9 cellular contexts compared by ENCODE assay signal in the genomic region with DNA sequence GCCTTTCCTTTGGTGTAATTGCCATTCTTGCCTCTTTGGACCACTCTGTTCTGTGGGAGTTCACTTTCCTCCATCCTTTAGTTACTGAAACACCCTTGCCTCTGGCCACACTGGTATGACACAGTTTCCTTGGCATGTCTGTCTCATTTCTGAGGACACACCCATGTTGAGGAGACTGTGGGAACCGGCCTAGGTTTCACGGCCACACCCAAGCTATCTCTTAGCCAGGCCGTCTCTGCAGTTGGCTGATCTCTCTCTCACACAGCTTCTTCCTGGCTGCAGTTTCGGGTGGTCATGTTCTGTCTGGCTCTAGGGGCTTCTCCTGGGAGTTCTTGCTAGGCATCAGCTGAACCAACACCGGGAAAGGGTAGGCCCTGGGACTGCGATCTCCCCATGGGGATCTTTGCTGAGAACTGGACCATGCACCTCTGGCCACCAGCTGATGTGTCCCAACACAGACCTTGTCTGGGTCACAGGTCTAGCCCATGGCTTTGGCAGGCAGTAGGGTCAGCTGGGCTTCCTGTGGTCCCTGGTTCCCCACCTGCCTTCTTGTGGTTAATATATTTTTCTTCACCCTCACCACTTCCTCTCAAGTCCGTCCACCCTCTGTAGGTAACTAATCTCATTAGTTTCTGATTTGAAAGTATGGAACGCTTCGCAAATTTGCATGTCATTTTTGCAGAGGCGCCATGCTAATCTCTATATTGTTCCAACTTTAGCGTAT. TPM values are rescaled to one million over a fixed set of nuclear protein-coding genes. Genes with fewer than 3 reads are reported as not detected.
DNase-seq lines count a peak whose midpoint lies in the region; ATAC-seq and TF ChIP-seq lines count a peak whose summit lies in the region.
"Had no signal": no experiment of that assay in that cellular context is flagged by ENCODE, and none has a peak within 500 bp of the region (broad histone marks: within the 10 kb centered on the region; RNA-seq: fewer than 3 reads in every experiment).

No MANE protein-coding gene starts in this region.

- no peaks in the 10 kb centered on the region for H3K79me2 ChIP-seq in HCT116 (ENCODE audit: insufficient read depth, low read length)

- RAD21 ChIA-PET in HCT116 (lab: Charles Lee; ENCODE audit: low non-redundant PET in 1 of 2, low total read pairs in 2 of 2, uncharacterized antibody in 2 of 2, unreplicated experiment in 2 of 2), result no interaction called here

- no peak overlapping the region for H3K27ac Mint-ChIP-seq in stimulated activated naive B cell treated with anti-CD40 and anti-IgM and Interleukin-4, amounts not matched to agents 10 μg/mL and 1 μg/mL and 100 μg/mL, for 72 hours

- H4K20me1 ChIP-seq in HCT116 (ENCODE audit: insufficient read depth), result no peaks in the 10 kb centered on the region

- DNase-seq in HCT116 (ENCODE audit: low read depth, low spot score), result peak; percentile 90
- DNase-seq in M059J (ENCODE audit: low read depth), result peak; percentile 88
- DNase-seq in stimulated activated naive B cell treated with anti-CD40 and anti-IgM and Interleukin-4, amounts not matched to agents 10 μg/mL and 1 μg/mL and 100 μg/mL, for 72 hours, result no peak
- DNase-seq in NCI-H446 (lab: John Stamatoyannopoulos, UW), result no peak
- no peak for DNase-seq in activated CD4-positive, CD25-positive, alpha-beta regulatory T cell (lab: John Stamatoyannopoulos, UW)
- no peak for DNase-seq in NCI-H146 (lab: John Stamatoyannopoulos, UW)

- no peaks in the 10 kb centered on the region for H3K27me3 Mint-ChIP-seq in stimulated activated naive B cell treated with anti-CD40 and anti-IgM and Interleukin-4, amounts not matched to agents 10 μg/mL and 1 μg/mL and 100 μg/mL, for 72 hours

- POLR2A ChIA-PET in HCT116 (lab: Charles Lee), result no interaction called here

- no peaks in the 10 kb centered on the region for H3K9me2 ChIP-seq in HCT116 (ENCODE audit: insufficient read depth)

- H3K36me3 ChIP-seq in HCT116 (ENCODE audit: control insufficient read depth in 1 of 2, insufficient read depth in 2 of 2, low read length in 2 of 2), result peaks cover 0 to 7% of the 10 kb centered on the region in 2 experiments; a peak in 1 of 4 replicates
- H3K36me3 ChIP-seq: neutrophil had no signal

- CTCF ChIA-PET in HCT116 (lab: Charles Lee), result interaction anchor here (1.2 kb wide), 1 partner anchor 12 kb away, joined by 5 read pairs; no protein-coding TSS in a partner anchor

- no peak for TF ChIP-seq CTCF in HCT116 (IDR thresholded peaks at IDR 0.05 in 2 of 3, conservative IDR thresholded peaks at IDR 0.05 in 1 of 3; ENCODE audit: borderline replicate concordance in 1 of 3, insufficient read depth in 1 of 3, low read depth in 2 of 3, low read length in 2 of 3)

- intact Hi-C loops in HCT116 (cut with micrococcal nuclease), result no loop called here

- H3K27me3 ChIP-seq in HCT116 (ENCODE audit: insufficient read depth, low read length), result no peaks in the 10 kb centered on the region
- H3K27me3 ChIP-seq: neutrophil had no signal

- BruUV-seq in HCT116 (replicated peaks; lab: Mats Ljungman, UMichigan), result no TSS peak

- H3K9me3 ChIP-seq in HCT116 (ENCODE audit: control insufficient read depth in 1 of 2, insufficient read depth in 1 of 2, low read depth in 1 of 2, low read length in 2 of 2), result peaks cover 8 to 9% of the 10 kb centered on the region in 2 experiments; a peak in 2 of 4 replicates
- H3K9me3 ChIP-seq: neutrophil had no signal

- no peak for TF ChIP-seq POLR2A in HCT116 (IDR thresholded peaks at IDR 0.05; ENCODE audit: borderline replicate concordance, extremely low read depth, insufficient read depth, insufficient read length)

- peak overlapping the region; percentile 76 for H3K4me2 ChIP-seq in HCT116 (ENCODE audit: low read length)

- no peaks in the 10 kb centered on the region for H3K36me3 Mint-ChIP-seq in stimulated activated naive B cell treated with anti-CD40 and anti-IgM and Interleukin-4, amounts not matched to agents 10 μg/mL and 1 μg/mL and 100 μg/mL, for 72 hours

- no peak overlapping the region for H3K4me3 Mint-ChIP-seq in stimulated activated naive B cell treated with anti-CD40 and anti-IgM and Interleukin-4, amounts not matched to agents 10 μg/mL and 1 μg/mL and 100 μg/mL, for 72 hours

- H3K4me1 Mint-ChIP-seq in stimulated activated naive B cell treated with anti-CD40 and anti-IgM and Interleukin-4, amounts not matched to agents 10 μg/mL and 1 μg/mL and 100 μg/mL, for 72 hours, result peaks cover 8 to 11% of the 10 kb centered on the region in 2 donors

- ATAC-seq in GM18499 (IDR thresholded peaks at IDR 0.05; ENCODE audit: insufficient read depth, unreplicated experiment) (peak; percentile 74), HCT116 (peak; percentile 93), esophagus mucosa (peak; percentile 94)
- ATAC-seq in stimulated activated naive B cell treated with anti-CD40 and anti-IgM and Interleukin-4, amounts not matched to agents 10 μg/mL and 1 μg/mL and 100 μg/mL, for 72 hours (replicated peaks), result peak; percentile 50 to 72

- peak overlapping the region; percentile 15 to 37; a peak in 3 of 4 replicates for H3K4me3 ChIP-seq in HCT116 (replicated peaks in 1 of 2; ENCODE audit: low read depth in 1 of 2, low read length in 2 of 2)

- H2AFZ ChIP-seq in HCT116 (ENCODE audit: low read depth, low read length, poor library complexity, severe bottlenecking), result no peak overlapping the region

- H3K27ac ChIP-seq in HCT116 (ENCODE audit: low read depth, low read length), result peak overlapping the region; percentile 45
- H3K27ac ChIP-seq: neutrophil had no signal

- H3K9ac ChIP-seq in HCT116 (ENCODE audit: low read length), result peak overlapping the region; percentile 63

- peaks cover 31 to 55% of the 10 kb centered on the region in 2 experiments for H3K4me1 ChIP-seq in HCT116 (ENCODE audit: control insufficient read depth in 1 of 2, insufficient read depth in 2 of 2, low read length in 2 of 2)

- TF ChIP-seq RAD21 in HCT116 (IDR thresholded peaks at IDR 0.05; ENCODE audit: low read depth), result no peak

- H3K9me3 Mint-ChIP-seq in stimulated activated naive B cell treated with anti-CD40 and anti-IgM and Interleukin-4, amounts not matched to agents 10 μg/mL and 1 μg/mL and 100 μg/mL, for 72 hours, result no peaks in the 10 kb centered on the region

TF ChIP-seq in HCT116, 20 proteins besides CTCF, POLR2A, EP300 and RAD21 (continues in another document):
- TF ChIP-seq ZNF274 (IDR thresholded peaks at IDR 0.05; ENCODE audit: low read depth, low read length) (no peak), TCF7L2 (IDR thresholded peaks at IDR 0.05; ENCODE audit: borderline replicate concordance, extremely low read depth, insufficient read depth, insufficient read length) (no peak), SRF (IDR thresholded peaks at IDR 0.05; ENCODE audit: low read depth) (no peak), YY1 (IDR thresholded peaks at IDR 0.05; ENCODE audit: extremely low read depth, insufficient replicate concordance, low read depth, low read length) (peak; percentile 74), SIN3A (IDR thresholded peaks at IDR 0.05; ENCODE audit: low read depth) (no peak; the same call in 1 of the 2 replicates), POLR2AphosphoS5 (IDR thresholded peaks at IDR 0.05; ENCODE audit: low read depth, low read length) (peak; percentile 37; the same call in 1 of the 2 replicates), EZH2phosphoT487 (IDR thresholded peaks at IDR 0.05; ENCODE audit: borderline replicate concordance) (no peak), FOSL1 (IDR thresholded peaks at IDR 0.05; ENCODE audit: low read depth) (peak; percentile 81)
- TF ChIP-seq, protein P1, sequence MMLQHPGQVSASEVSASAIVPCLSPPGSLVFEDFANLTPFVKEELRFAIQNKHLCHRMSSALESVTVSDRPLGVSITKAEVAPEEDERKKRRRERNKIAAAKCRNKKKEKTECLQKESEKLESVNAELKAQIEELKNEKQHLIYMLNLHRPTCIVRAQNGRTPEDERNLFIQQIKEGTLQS (IDR thresholded peaks at IDR 0.05), result no peak
- TF ChIP-seq, protein P2, sequence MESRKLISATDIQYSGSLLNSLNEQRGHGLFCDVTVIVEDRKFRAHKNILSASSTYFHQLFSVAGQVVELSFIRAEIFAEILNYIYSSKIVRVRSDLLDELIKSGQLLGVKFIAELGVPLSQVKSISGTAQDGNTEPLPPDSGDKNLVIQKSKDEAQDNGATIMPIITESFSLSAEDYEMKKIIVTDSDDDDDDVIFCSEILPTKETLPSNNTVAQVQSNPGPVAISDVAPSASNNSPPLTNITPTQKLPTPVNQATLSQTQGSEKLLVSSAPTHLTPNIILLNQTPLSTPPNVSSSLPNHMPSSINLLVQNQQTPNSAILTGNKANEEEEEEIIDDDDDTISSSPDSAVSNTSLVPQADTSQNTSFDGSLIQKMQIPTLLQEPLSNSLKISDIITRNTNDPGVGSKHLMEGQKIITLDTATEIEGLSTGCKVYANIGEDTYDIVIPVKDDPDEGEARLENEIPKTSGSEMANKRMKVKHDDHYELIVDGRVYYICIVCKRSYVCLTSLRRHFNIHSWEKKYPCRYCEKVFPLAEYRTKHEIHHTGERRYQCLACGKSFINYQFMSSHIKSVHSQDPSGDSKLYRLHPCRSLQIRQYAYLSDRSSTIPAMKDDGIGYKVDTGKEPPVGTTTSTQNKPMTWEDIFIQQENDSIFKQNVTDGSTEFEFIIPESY (IDR thresholded peaks at IDR 0.05; ENCODE audit: extremely low read depth, insufficient replicate concordance, low read length), result no peak

RNA-seq across cellular contexts. Expression of a gene that starts 24.9 kb away (rescaled TPM):
- total RNA-seq in HCT116 (2021; ENCODE audit: unreplicated experiment) (7.0 TPM), esophagus mucosa (23.6 TPM)
- 3.1 and 3.8 TPM in 2 replicates for polyA plus RNA-seq in HCT116 (2012)
- total RNA-seq in M059J (2014; rRNA removed; shearing (Covaris generic)), result 0.15 and 0.20 TPM in 2 replicates

RNA-seq across cellular contexts. Expression of a gene that starts 54.9 kb away (rescaled TPM):
- total RNA-seq in HCT116 (2021; ENCODE audit: unreplicated experiment) (263 TPM), esophagus mucosa (404 TPM)
- polyA plus RNA-seq in HCT116 (2012), result 141 and 181 TPM in 2 replicates
- total RNA-seq in M059J (2014; rRNA removed; shearing (Covaris generic)), result 182 and 247 TPM in 2 replicates

Comparison
In these comparisons a context has a peak if more than half of its experiments do, and no peak if none do; other contexts are left out.
1. DNase-seq: peak in HCT116 (single experiment) and M059J (single experiment); none in stimulated activated naive B cell treated with anti-CD40 and anti-IgM and Interleukin-4, amounts not matched to agents 10 μg/mL and 1 μg/mL and 100 μg/mL, for 72 hours (single experiment), NCI-H446 (0 of 2), activated CD4-positive, CD25-positive, alpha-beta regulatory T cell (0 of 4) and NCI-H146 (single experiment).
2. Peak in every context shown above with its lines, with median percentiles within 50 percentile points of each other: ATAC-seq.